1 cellular context compared by ENCODE assay signal in the genomic region with DNA sequence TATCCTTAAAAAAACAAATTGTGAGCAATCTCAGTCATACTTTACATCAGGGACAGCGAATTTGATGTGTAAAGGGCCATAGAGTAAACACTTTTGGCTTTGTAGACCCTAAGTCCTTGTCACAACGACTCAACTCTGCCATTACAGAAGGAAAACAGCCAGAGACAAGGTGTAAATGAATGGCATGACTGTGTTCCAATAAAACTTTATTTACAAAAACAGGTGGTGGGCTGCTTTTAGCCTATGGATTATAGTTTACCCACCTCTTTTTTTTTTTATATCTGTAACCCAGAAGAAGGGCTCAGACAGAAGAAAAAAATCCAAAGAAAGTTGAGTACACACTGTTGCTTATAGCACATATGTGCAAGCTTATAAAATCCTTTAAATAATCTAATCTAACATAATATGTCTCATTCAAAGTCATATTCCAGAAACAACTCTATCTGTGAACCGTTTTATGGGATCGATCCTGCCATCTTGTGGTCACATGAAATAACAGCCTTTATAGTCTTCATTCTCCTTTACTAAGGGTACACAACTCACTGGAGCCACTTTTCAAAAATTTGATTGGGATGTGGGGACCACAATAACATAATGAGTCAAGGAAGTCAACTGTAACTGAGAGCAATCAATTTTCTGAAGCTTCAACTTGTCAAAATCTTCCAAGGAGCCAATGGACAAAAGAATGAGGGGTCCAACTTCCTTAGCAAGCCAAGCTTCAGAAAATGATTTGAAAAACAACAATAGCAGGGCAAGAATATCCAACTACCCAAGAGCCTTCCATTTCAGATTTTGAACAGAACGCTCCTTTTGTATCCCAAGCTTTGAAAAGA.
TF ChIP-seq lines count a peak whose summit lies in the region.

No MANE protein-coding gene starts in this region.

TF ChIP-seq in HepG2, 621 proteins besides CTCF, POLR2A, EP300 and RAD21:
- TF ChIP-seq RARG (CRISPR knock-in tag; IDR thresholded peaks at IDR 0.05; ENCODE audit: low read depth) (no peak), SMC3 (IDR thresholded peaks at IDR 0.05; ENCODE audit: low read length) (peak; percentile 25; the same call in 1 of the 2 replicates), STAG1 (CRISPR knock-in tag; IDR thresholded peaks at IDR 0.05) (peak; percentile 37; the same call in 1 of the 2 replicates)
TF ChIP-seq in HepG2: peak in this region for 2.
